In the genomic region with DNA sequence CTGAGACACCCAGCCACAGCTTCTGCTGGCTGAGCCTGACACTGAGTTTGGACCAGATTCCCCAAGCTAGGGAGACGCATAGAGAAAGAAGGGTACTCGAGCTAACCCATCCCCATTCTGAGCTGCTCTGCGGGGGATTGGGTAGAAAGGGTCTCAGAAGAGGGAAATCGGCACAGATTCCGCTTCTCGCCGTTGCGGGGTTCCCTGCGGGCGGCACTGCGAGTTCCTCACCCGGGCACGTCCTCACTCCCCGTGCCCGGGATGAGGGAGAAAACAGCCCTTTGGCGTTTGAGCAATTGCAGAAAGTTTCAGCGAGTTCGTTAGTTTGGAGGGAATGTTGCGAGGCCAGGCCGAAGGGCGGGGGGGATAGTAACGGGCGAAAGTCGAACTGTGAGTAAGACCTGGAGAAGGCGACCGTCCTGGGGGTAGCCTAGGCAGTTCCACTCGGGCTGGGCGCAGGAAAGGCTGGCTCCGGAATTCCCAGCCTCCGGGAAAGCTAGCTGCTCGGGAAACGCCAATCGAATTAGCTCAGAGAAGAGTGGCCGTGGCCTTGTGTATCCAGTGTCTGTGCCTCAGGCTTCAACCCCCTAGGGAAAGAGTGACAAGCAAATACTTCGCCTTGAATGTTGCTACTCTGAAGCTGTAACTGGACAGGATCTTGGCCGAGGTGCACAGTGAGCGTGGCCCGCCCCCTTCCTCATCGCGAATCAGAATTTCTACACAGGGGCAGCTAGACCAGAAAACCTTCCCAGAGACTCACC, we compare ENCODE assay signal across 8 cellular contexts. TPM values are rescaled to one million over a fixed set of nuclear protein-coding genes. Genes with fewer than 3 reads are reported as not detected.
A peak's percentile ranks its signal among the peaks of the same experiment; 100 is the strongest.
DNase-seq lines count a peak whose midpoint lies in the region; ATAC-seq and TF ChIP-seq lines count a peak whose summit lies in the region.

No MANE protein-coding gene starts in this region.

- H3K27ac ChIP-seq in 22Rv1, result peak overlapping the region; percentile 41; the same call in 1 of the 2 replicates
- H3K27ac ChIP-seq in mesodermal cell (ENCODE audit: low read depth, low read length, severe bottlenecking), result peak overlapping the region; percentile 26

- H3K36me3 ChIP-seq in mesodermal cell (ENCODE audit: control insufficient read depth, insufficient read depth, low read length), result no peaks in the 10 kb centered on the region

- no peaks in the 10 kb centered on the region for H3K4me1 ChIP-seq in mesodermal cell (ENCODE audit: control insufficient read depth, insufficient read depth, low read length, poor library complexity, severe bottlenecking)

- H3K9me3 ChIP-seq in mesodermal cell (ENCODE audit: control insufficient read depth, low read length), result no peaks in the 10 kb centered on the region

- no peak for TF ChIP-seq CTCF in 22Rv1 (IDR thresholded peaks at IDR 0.05)

- WGBS in mesodermal cell (ENCODE audit: insufficient coverage in 2 of 2), 2 experiments, result 4 to 11% methylated on average over 32 to 34 of the region's 40 CpGs

- H3K4me3 ChIP-seq in mesodermal cell (ENCODE audit: extremely low read depth, insufficient read depth, low read length, poor library complexity, severe bottlenecking), result peak overlapping the region; percentile 39

- DNase-seq in HuH-7 (ENCODE audit: low spot score), result peak; percentile 14
- DNase-seq in ecto neural progenitor cell (ENCODE audit: low spot score), result peak; percentile 59
- DNase-seq in NCI-H1092 (lab: John Stamatoyannopoulos, UW), result no peak
- no peak for DNase-seq in DMS79 treated with DMSO at 0.1 percent for 48 hours (lab: John Stamatoyannopoulos, UW)
- DNase-seq in C1 segment of cervical spinal cord (lab: John Stamatoyannopoulos, UW), result no peak

- no peak for ATAC-seq in HG02973 (IDR thresholded peaks at IDR 0.05; ENCODE audit: unreplicated experiment)

RNA-seq across cellular contexts. Expression of gene PTGFR, which starts 0.7 kb away (rescaled TPM):
- 0.22 TPM for polyA plus RNA-seq in mesodermal cell (2013, experiment 1 of 2)
- polyA plus RNA-seq in mesodermal cell (2013, experiment 2 of 2), result 0.40 TPM

Comparison
In these comparisons a context has a peak if more than half of its experiments do, and no peak if none do; other contexts are left out.
1. DNase-seq: peak in HuH-7 (single experiment) and ecto neural progenitor cell (single experiment); none in NCI-H1092 (single experiment), DMS79 treated with DMSO at 0.1 percent for 48 hours (single experiment) and C1 segment of cervical spinal cord (0 of 14).